Comparison of ENCODE assay signal across 1 cellular context in the genomic region with DNA sequence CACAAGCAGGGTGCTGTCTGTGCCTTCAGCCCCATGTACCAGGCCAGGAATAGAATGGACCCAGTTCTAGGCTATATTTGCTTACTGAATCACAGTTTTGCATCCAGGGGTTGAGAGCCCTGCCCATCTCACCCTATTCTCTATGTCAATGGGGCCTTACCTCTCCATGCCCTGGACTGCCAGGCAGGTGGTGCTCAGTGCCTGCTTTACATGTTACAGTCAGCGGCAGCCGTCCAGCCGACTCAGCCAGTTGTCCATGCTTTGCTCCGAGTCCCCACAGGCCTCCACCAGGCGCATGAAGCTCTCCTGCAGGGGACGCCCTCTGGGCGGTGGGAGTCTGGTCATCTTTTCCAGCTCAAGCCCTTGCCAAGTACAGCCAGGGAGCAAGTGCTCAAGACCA.
TF ChIP-seq lines count a peak whose summit lies in the region.

No MANE protein-coding gene starts in this region.

TF ChIP-seq in WTC11, 78 proteins besides CTCF, POLR2A, EP300 and RAD21 (continued from another document):
- TF ChIP-seq, protein P1, sequence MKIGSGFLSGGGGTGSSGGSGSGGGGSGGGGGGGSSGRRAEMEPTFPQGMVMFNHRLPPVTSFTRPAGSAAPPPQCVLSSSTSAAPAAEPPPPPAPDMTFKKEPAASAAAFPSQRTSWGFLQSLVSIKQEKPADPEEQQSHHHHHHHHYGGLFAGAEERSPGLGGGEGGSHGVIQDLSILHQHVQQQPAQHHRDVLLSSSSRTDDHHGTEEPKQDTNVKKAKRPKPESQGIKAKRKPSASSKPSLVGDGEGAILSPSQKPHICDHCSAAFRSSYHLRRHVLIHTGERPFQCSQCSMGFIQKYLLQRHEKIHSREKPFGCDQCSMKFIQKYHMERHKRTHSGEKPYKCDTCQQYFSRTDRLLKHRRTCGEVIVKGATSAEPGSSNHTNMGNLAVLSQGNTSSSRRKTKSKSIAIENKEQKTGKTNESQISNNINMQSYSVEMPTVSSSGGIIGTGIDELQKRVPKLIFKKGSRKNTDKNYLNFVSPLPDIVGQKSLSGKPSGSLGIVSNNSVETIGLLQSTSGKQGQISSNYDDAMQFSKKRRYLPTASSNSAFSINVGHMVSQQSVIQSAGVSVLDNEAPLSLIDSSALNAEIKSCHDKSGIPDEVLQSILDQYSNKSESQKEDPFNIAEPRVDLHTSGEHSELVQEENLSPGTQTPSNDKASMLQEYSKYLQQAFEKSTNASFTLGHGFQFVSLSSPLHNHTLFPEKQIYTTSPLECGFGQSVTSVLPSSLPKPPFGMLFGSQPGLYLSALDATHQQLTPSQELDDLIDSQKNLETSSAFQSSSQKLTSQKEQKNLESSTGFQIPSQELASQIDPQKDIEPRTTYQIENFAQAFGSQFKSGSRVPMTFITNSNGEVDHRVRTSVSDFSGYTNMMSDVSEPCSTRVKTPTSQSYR (CRISPR knock-in tag; IDR thresholded peaks at IDR 0.05), result no peak
